ENCODE assay signal across 26 cellular contexts in the genomic region with DNA sequence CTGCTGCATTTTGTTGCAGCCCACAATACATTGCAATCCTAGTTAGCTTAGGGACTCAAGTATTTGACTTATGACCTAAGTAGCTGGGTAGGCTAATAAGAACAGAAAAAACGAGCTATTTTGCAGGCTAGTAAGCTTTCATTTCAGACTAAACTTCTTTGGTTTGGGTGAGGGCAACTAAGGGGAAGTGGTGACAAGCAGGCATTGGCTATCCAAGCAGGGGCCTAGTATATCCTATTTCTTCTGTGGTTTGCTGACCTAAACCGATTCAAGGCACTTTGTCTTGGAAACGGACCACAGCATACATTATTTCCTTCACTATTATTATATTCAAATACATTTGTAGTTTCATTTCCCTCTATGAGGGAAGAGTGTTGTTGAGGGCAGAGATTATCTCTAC.
"Had no signal": no experiment of that assay in that cellular context is flagged by ENCODE, and none has a peak within 500 bp of the region (broad histone marks: within the 10 kb centered on the region; RNA-seq: fewer than 3 reads in every experiment).

No MANE protein-coding gene starts in this region.

- H3K4me1 ChIP-seq: Peyer's patch had no signal

- H3K27me3 ChIP-seq: brain microvascular endothelial cell, cardiac muscle cell, Peyer's patch had no signal

- H3K27ac ChIP-seq: brain microvascular endothelial cell, cardiac muscle cell, Peyer's patch, VCaP had no signal

- DNase-seq: activated CD4-positive, alpha-beta memory T cell treated with anti-CD3 and anti-CD28 coated beads for 36 hours; activated CD4-positive, alpha-beta T cell treated with anti-CD3 and anti-CD28 coated beads, Interleukin-2, amount 10 ng/mL, durations not matched to agents 7 days and 5 days; activated CD4-positive, CD25-positive, alpha-beta regulatory T cell; activated CD8-positive, alpha-beta memory T cell treated with anti-CD3 and anti-CD28 coated beads for 24 hours; activated gamma-delta T cell; activated naive CD4-positive, alpha-beta T cell treated with anti-CD3 and anti-CD28 coated beads for 36 hours; activated T-cell treated with anti-CD3 and anti-CD28 coated beads, Interleukin-2, amount 50 U/mL, for 48 hours; amygdala; brain microvascular endothelial cell; Karpas-422; NCI-H146; NCI-H187 treated with DMSO at 0.1 percent for 48 hours; NCI-H2081 treated with DMSO at 0.1 percent for 48 hours; NCI-H2171; NCI-H2227 treated with DMSO at 0.1 percent for 48 hours; NCI-H446 treated with DMSO at 0.1 percent for 48 hours; NCI-H526; NCI-H82; NK-92 treated with Interleukin-12 subunit alpha and Interleukin-12 subunit beta, amount 100 ng/mL, for 24 hours; Peyer's patch; SHP77; T-cell; T-helper 2 cell; T1000 had no signal

- H3K4me3 ChIP-seq: cardiac muscle cell, Peyer's patch had no signal

- H3K36me3 ChIP-seq: brain microvascular endothelial cell, cardiac muscle cell, Peyer's patch had no signal
